Comparison of ENCODE assay signal across 17 cellular contexts in the genomic region with DNA sequence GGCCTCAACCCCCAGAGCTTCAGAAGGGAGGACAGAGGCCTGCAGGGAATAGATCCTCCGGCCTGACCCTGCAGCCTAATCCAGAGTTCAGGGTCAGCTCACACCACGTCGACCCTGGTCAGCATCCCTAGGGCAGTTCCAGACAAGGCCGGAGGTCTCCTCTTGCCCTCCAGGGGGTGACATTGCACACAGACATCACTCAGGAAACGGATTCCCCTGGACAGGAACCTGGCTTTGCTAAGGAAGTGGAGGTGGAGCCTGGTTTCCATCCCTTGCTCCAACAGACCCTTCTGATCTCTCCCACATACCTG. TPM values are rescaled to one million over a fixed set of nuclear protein-coding genes. Genes with fewer than 3 reads are reported as not detected.
DNase-seq lines count a peak whose midpoint lies in the region; ATAC-seq, FAIRE-seq and TF ChIP-seq lines count a peak whose summit lies in the region.
"Had no signal": no experiment of that assay in that cellular context is flagged by ENCODE, and none has a peak within 500 bp of the region (broad histone marks: within the 10 kb centered on the region; RNA-seq: fewer than 3 reads in every experiment).

No MANE protein-coding gene starts in this region.

- no peaks in the 10 kb centered on the region for H3K9me3 ChIP-seq in K562 (replicated peaks; ENCODE audit: control insufficient read depth, insufficient read depth, low read depth, low read length)
- no peaks in the 10 kb centered on the region for H3K9me3 ChIP-seq in tibial artery
- H3K9me3 ChIP-seq in left lung: no peaks in the 10 kb centered on the region
- H3K9me3 ChIP-seq: heart left ventricle, SJSA1, vagina had no signal

- no peaks in the 10 kb centered on the region for H3K9me1 ChIP-seq in K562 (ENCODE audit: control insufficient read depth, insufficient read depth, low read length)

- no peak overlapping the region for H3K4me2 ChIP-seq in K562 (ENCODE audit: insufficient read depth, low read length)

- POLR2A ChIA-PET in K562 (lab: Yijun Ruan, JAX): interaction anchor here (1.1 to 1.4 kb wide), 3 partner anchors 17 to 113 kb away, joined by 3 to 4 read pairs (median 3); no protein-coding TSS in a partner anchor

- no peak overlapping the region for H3K4me3 Mint-ChIP-seq in type B pancreatic cell
- H3K4me3 Mint-ChIP-seq: nephron had no signal

- no peak overlapping the region for H2AFZ ChIP-seq in K562 (ENCODE audit: low read depth, low read length)

- in situ Hi-C loops in K562 (cut with MboI): loop anchor here (5.0 kb wide), 1 partner anchor 40 kb away; no protein-coding TSS in a partner anchor

- H3K4me1 ChIP-seq in K562 (replicated peaks in 1 of 2; ENCODE audit: control insufficient read depth in 2 of 2, insufficient read depth in 2 of 2, low read length in 2 of 2) (peaks cover 0 to 7% of the 10 kb centered on the region in 2 experiments; a peak in 2 of 5 replicates), tibial artery (no peaks in the 10 kb centered on the region), left lung (peaks cover 0 to 4% of the 10 kb centered on the region in 2 donors)
- H3K4me1 ChIP-seq: heart left ventricle, SJSA1, vagina had no signal

- intact Hi-C loops in K562 (cut with micrococcal nuclease): loop anchor here (1.0 to 2.0 kb wide), 2 partner anchors 39 to 113 kb away; no protein-coding TSS in a partner anchor
- intact Hi-C loops in tibial artery (cut with DNase I; ENCODE audit: low total_unique reads): no loop called here
- intact Hi-C loops in left lung (cut with DNase I): no loop called here

- no TSS peak for BruUV-seq in K562 (replicated peaks; lab: Mats Ljungman, UMichigan)

- no peak for TF ChIP-seq RAD21 in K562 (CRISPR knock-in tag; conservative IDR thresholded peaks at IDR 0.05 in 1 of 2, IDR thresholded peaks at IDR 0.05 in 1 of 2)

- no peaks in the 10 kb centered on the region for H3K4me1 Mint-ChIP-seq in type B pancreatic cell (ENCODE audit: unreplicated experiment)
- H3K4me1 Mint-ChIP-seq: nephron had no signal

- 0 out of 4 replicates have a peak overlapping the region, but pooled peaks of 1 of the 2 experiments have one; percentile 2 for H3K9ac ChIP-seq in K562 (ENCODE audit: insufficient read depth in 1 of 2, low read depth in 2 of 2, low read length in 2 of 2)

- CTCF ChIA-PET in K562 (lab: Yijun Ruan, JAX; ENCODE audit: low intra/inter-chr PET ratio): interaction anchor here (1.2 to 2.0 kb wide), 3 partner anchors 39 to 113 kb away, joined by 7 to 10 read pairs (median 7); no protein-coding TSS in a partner anchor

- no peak for TF ChIP-seq EP300 in K562 (IDR thresholded peaks at IDR 0.05; ENCODE audit: low read length)

- 2% methylated on average over 5 of the region's 5 CpGs for WGBS in K562 (ENCODE audit: insufficient coverage, low coverage, missing lambda C conversion rate)

- no peaks in the 10 kb centered on the region for H3K9me3 Mint-ChIP-seq in type B pancreatic cell

- H3K4me3 ChIP-seq in K562 (no peak overlapping the region), tibial artery (no peak overlapping the region), left lung (no peak overlapping the region)
- H3K4me3 ChIP-seq: SJSA1, vagina had no signal

- peaks cover 3 to 15% of the 10 kb centered on the region in 2 experiments; a peak in 4 of 5 replicates for H3K27me3 ChIP-seq in K562 (ENCODE audit: control insufficient read depth in 2 of 2, insufficient read depth in 2 of 2, low read length in 2 of 2)
- peaks cover 0 to 31% of the 10 kb centered on the region in 2 donors for H3K27me3 ChIP-seq in tibial artery
- peaks cover 0 to 56% of the 10 kb centered on the region in 2 donors for H3K27me3 ChIP-seq in left lung
- H3K27me3 ChIP-seq: vagina had no signal

- no peaks in the 10 kb centered on the region for H3K36me3 ChIP-seq in K562 (ENCODE audit: control insufficient read depth, insufficient read depth, low read length)
- H3K36me3 ChIP-seq in tibial artery: no peaks in the 10 kb centered on the region
- no peaks in the 10 kb centered on the region for H3K36me3 ChIP-seq in left lung
- H3K36me3 ChIP-seq: heart left ventricle, SJSA1, vagina had no signal

- peaks cover 8% of the 10 kb centered on the region for H4K20me1 ChIP-seq in K562 (replicated peaks; ENCODE audit: control insufficient read depth, insufficient read depth, low read length)

- H3K27me3 Mint-ChIP-seq in type B pancreatic cell: no peaks in the 10 kb centered on the region

- ATAC-seq in K562 (peak; percentile 34; the same call in 1 of the 3 replicates), left lung (no peak)

- H3K27ac ChIP-seq in K562 (ENCODE audit: extremely low read depth, low read depth, low read length) (no peak overlapping the region), tibial artery (no peak overlapping the region), left lung (no peak overlapping the region)
- H3K27ac ChIP-seq: heart left ventricle, SJSA1, vagina had no signal

- H3K36me3 Mint-ChIP-seq in type B pancreatic cell: no peaks in the 10 kb centered on the region

- TF ChIP-seq CTCF in K562 (IDR thresholded peaks at IDR 0.05 in 2 of 3, conservative IDR thresholded peaks at IDR 0.05 in 1 of 3; ENCODE audit: insufficient read depth in 2 of 3, low read depth in 1 of 3, low read length in 3 of 3) (peak in 2 of 3 experiments; percentile 16 to 46; a peak in 2 of 6 replicates), type B pancreatic cell (conservative IDR thresholded peaks at IDR 0.05) (no peak), tibial artery (IDR thresholded peaks at IDR 0.05) (no peak), left lung (IDR thresholded peaks at IDR 0.05) (no peak)

- no peak for FAIRE-seq in K562 (lab: Jason Lieb, UNC)
- FAIRE-seq: G401.6 had no signal

- H3K79me2 ChIP-seq in K562 (ENCODE audit: control insufficient read depth, insufficient read depth, low read length): no peaks in the 10 kb centered on the region

- peak; percentile 55 for DNase-seq in activated effector memory CD4-positive, alpha-beta T cell treated with anti-CD3 and anti-CD28 coated beads, Interleukin-2, amount 50 U/mL, for 16 hours
- DNase-seq in activated effector memory CD4-positive, alpha-beta T cell treated with Interleukin-2 at 50 U/mL for 16 hours: no peak
- DNase-seq in NCI-H1930 (lab: John Stamatoyannopoulos, UW) (peak; percentile 45 to 73), K562 (ENCODE audit: extremely low read depth in 1 of 4, low spot score in 3 of 4) (peak in 2 of 4 experiments; percentile 11 to 17), type B pancreatic cell (ENCODE audit: extremely low spot score, unreplicated experiment) (peak; percentile 48), tibial artery (no peak), hepatic stellate cell (ENCODE audit: low spot score) (no peak), left lung (no peak)
- DNase-seq: cerebellar nuclear complex had no signal

- TF ChIP-seq POLR2A in K562 (conservative IDR thresholded peaks at IDR 0.05): no peak

- H3K27ac Mint-ChIP-seq in type B pancreatic cell: no peak overlapping the region
- H3K27ac Mint-ChIP-seq: nephron had no signal

RNA-seq across cellular contexts. Expression of gene CEACAM5, which starts 1.0 kb away (rescaled TPM):
- not detected in 2 replicates for total RNA-seq in K562 (2011; cell fraction: chromatin; rRNA removed; ENCODE audit: low replicate concordance)
- total RNA-seq in K562 (2011; cell fraction: nucleolus; rRNA removed): not detected in 2 replicates
- total RNA-seq in K562 (2011; cell fraction: nucleoplasm; rRNA removed): not detected in 2 replicates
- not detected in 2 replicates for total RNA-seq in K562 (2014; rRNA removed)
- not detected in 2 replicates for total RNA-seq in K562 (2014; rRNA removed; fragmentation: Illumina TruSeq; extraction: Trizol)
- total RNA-seq in K562 (2015; rRNA removed; fragmentation: Illumina TruSeq; extraction: Trizol): not detected in 2 replicates
- total RNA-seq in K562 (2021): 0.33 and 1.7 TPM in 2 replicates
- not detected in 2 replicates for polyA plus RNA-seq in K562 (2011; rRNA removed)
- not detected in 2 replicates for polyA plus RNA-seq in K562 (2011; cell fraction: cytosol; rRNA removed)
- polyA plus RNA-seq in K562 (2011; cell fraction: nucleus; rRNA removed): not detected in 2 replicates
- not detected in 2 replicates for polyA plus RNA-seq in K562 (2012)
- not detected in 2 replicates for polyA plus RNA-seq in K562 (2014; fragmentation: Illumina TruSeq; extraction: Trizol)
- polyA plus RNA-seq in K562 (2014; fragmentation: Nextera tagmentation; extraction: Ambion mirVana): not detected
- not detected in 2 replicates for polyA plus RNA-seq in K562 (2014; rRNA removed)
- polyA minus RNA-seq in K562 (2011; rRNA and poly(A)+ RNA removed): not detected in 2 replicates
- not detected in 2 replicates for polyA minus RNA-seq in K562 (2011; cell fraction: cytosol; rRNA and poly(A)+ RNA removed)
- polyA minus RNA-seq in K562 (2011; cell fraction: nucleus; rRNA and poly(A)+ RNA removed): not detected in 2 replicates
- 13.5 and 13.9 TPM in 2 replicates for total RNA-seq in type B pancreatic cell (ENCODE audit: low replicate concordance)
- 10 to 100 TPM; 21.2 to 31.1 TPM for total RNA-seq in left lung
- total RNA-seq: fibroblast of lung; mammary epithelial cell; SJSA1; T-helper 2 cell treated with Interferon-gamma antibody and Interleukin-4, amounts not matched to agents 100 ng/mL and 5 ng/mL, for 36 hours had no signal
- polyA plus RNA-seq: fibroblast of lung, mammary epithelial cell had no signal

RNA-seq across cellular contexts. Expression of gene CEACAM7, which starts 19.4 kb away (rescaled TPM):
- not detected in 2 replicates for total RNA-seq in K562 (2011; cell fraction: chromatin; rRNA removed; ENCODE audit: low replicate concordance)
- total RNA-seq in K562 (2011; cell fraction: nucleolus; rRNA removed): not detected in 2 replicates
- total RNA-seq in K562 (2011; cell fraction: nucleoplasm; rRNA removed): not detected in 2 replicates
- total RNA-seq in K562 (2014; rRNA removed): not detected in 2 replicates
- total RNA-seq in K562 (2014; rRNA removed; fragmentation: Illumina TruSeq; extraction: Trizol): not detected in 2 replicates
- not detected in 2 replicates for total RNA-seq in K562 (2015; rRNA removed; fragmentation: Illumina TruSeq; extraction: Trizol)
- 0.09 TPM in 1 of 2 replicates, not detected in the other for total RNA-seq in K562 (2021)
- not detected in 2 replicates for polyA plus RNA-seq in K562 (2011; rRNA removed)
- not detected in 2 replicates for polyA plus RNA-seq in K562 (2011; cell fraction: cytosol; rRNA removed)
- not detected in 2 replicates for polyA plus RNA-seq in K562 (2011; cell fraction: nucleus; rRNA removed)
- polyA plus RNA-seq in K562 (2012): not detected in 2 replicates
- polyA plus RNA-seq in K562 (2014; fragmentation: Illumina TruSeq; extraction: Trizol): not detected in 2 replicates
- polyA plus RNA-seq in K562 (2014; fragmentation: Nextera tagmentation; extraction: Ambion mirVana): not detected
- polyA plus RNA-seq in K562 (2014; rRNA removed): not detected in 2 replicates
- not detected in 2 replicates for polyA minus RNA-seq in K562 (2011; rRNA and poly(A)+ RNA removed)
- polyA minus RNA-seq in K562 (2011; cell fraction: cytosol; rRNA and poly(A)+ RNA removed): not detected in 2 replicates
- polyA minus RNA-seq in K562 (2011; cell fraction: nucleus; rRNA and poly(A)+ RNA removed): not detected in 2 replicates
- 4.4 and 8.0 TPM in 2 replicates for total RNA-seq in type B pancreatic cell (ENCODE audit: low replicate concordance)
- total RNA-seq in left lung: under 1 TPM; 0.18 to 0.44 TPM
- total RNA-seq: fibroblast of lung; mammary epithelial cell; SJSA1; T-helper 2 cell treated with Interferon-gamma antibody and Interleukin-4, amounts not matched to agents 100 ng/mL and 5 ng/mL, for 36 hours had no signal
- polyA plus RNA-seq: fibroblast of lung, mammary epithelial cell had no signal

RNA-seq across cellular contexts. Expression of gene CEACAM6, which starts 47.9 kb away (rescaled TPM):
- not detected in 2 replicates for total RNA-seq in K562 (2011; cell fraction: chromatin; rRNA removed; ENCODE audit: low replicate concordance)
- total RNA-seq in K562 (2011; cell fraction: nucleolus; rRNA removed): not detected in 2 replicates
- not detected in 2 replicates for total RNA-seq in K562 (2011; cell fraction: nucleoplasm; rRNA removed)
- not detected in 2 replicates for total RNA-seq in K562 (2014; rRNA removed)
- total RNA-seq in K562 (2014; rRNA removed; fragmentation: Illumina TruSeq; extraction: Trizol): not detected in 2 replicates
- not detected in 2 replicates for total RNA-seq in K562 (2015; rRNA removed; fragmentation: Illumina TruSeq; extraction: Trizol)
- 0.24 and 0.29 TPM in 2 replicates for total RNA-seq in K562 (2021)
- not detected in 2 replicates for polyA plus RNA-seq in K562 (2011; rRNA removed)
- not detected in 2 replicates for polyA plus RNA-seq in K562 (2011; cell fraction: cytosol; rRNA removed)
- not detected in 2 replicates for polyA plus RNA-seq in K562 (2011; cell fraction: nucleus; rRNA removed)
- 0.03 TPM in 1 of 2 replicates, not detected in the other for polyA plus RNA-seq in K562 (2012)
- polyA plus RNA-seq in K562 (2014; fragmentation: Illumina TruSeq; extraction: Trizol): not detected in 2 replicates
- polyA plus RNA-seq in K562 (2014; fragmentation: Nextera tagmentation; extraction: Ambion mirVana): not detected
- polyA plus RNA-seq in K562 (2014; rRNA removed): not detected in 2 replicates
- polyA minus RNA-seq in K562 (2011; rRNA and poly(A)+ RNA removed): not detected in 2 replicates
- polyA minus RNA-seq in K562 (2011; cell fraction: cytosol; rRNA and poly(A)+ RNA removed): not detected in 2 replicates
- not detected in 2 replicates for polyA minus RNA-seq in K562 (2011; cell fraction: nucleus; rRNA and poly(A)+ RNA removed)
- total RNA-seq in type B pancreatic cell (ENCODE audit: low replicate concordance): 29.8 and 76.1 TPM in 2 replicates
- 1,000 to 10,000 TPM in 1 of 2 donors, 100 to 1,000 TPM in 1; 367 to 1,560 TPM for total RNA-seq in left lung
- total RNA-seq: fibroblast of lung; SJSA1; T-helper 2 cell treated with Interferon-gamma antibody and Interleukin-4, amounts not matched to agents 100 ng/mL and 5 ng/mL, for 36 hours had no signal
- polyA plus RNA-seq: fibroblast of lung had no signal

Comparison
In these comparisons a context has a peak if more than half of its experiments do, and no peak if none do; other contexts are left out.
1. DNase-seq: peak in activated effector memory CD4-positive, alpha-beta T cell treated with anti-CD3 and anti-CD28 coated beads, Interleukin-2, amount 50 U/mL, for 16 hours (single experiment), NCI-H1930 (2 of 2) and type B pancreatic cell (single experiment); none in activated effector memory CD4-positive, alpha-beta T cell treated with Interleukin-2 at 50 U/mL for 16 hours (single experiment), tibial artery (0 of 2), hepatic stellate cell (single experiment) and left lung (0 of 2).
2. CTCF ChIP-seq: peak in K562 (2 of 3); none in type B pancreatic cell (single experiment), tibial artery (0 of 2) and left lung (0 of 2).
3. RNA of gene CEACAM6, which starts 47.9 kb away (total RNA-seq): 367 to 1,560 TPM in left lung and 29.8 to 76.1 TPM in type B pancreatic cell; 0.24 to 0.29 TPM in K562; every median in the first group is over 10 times any median in the second.